19 cellular contexts compared by ENCODE assay signal in the genomic region with DNA sequence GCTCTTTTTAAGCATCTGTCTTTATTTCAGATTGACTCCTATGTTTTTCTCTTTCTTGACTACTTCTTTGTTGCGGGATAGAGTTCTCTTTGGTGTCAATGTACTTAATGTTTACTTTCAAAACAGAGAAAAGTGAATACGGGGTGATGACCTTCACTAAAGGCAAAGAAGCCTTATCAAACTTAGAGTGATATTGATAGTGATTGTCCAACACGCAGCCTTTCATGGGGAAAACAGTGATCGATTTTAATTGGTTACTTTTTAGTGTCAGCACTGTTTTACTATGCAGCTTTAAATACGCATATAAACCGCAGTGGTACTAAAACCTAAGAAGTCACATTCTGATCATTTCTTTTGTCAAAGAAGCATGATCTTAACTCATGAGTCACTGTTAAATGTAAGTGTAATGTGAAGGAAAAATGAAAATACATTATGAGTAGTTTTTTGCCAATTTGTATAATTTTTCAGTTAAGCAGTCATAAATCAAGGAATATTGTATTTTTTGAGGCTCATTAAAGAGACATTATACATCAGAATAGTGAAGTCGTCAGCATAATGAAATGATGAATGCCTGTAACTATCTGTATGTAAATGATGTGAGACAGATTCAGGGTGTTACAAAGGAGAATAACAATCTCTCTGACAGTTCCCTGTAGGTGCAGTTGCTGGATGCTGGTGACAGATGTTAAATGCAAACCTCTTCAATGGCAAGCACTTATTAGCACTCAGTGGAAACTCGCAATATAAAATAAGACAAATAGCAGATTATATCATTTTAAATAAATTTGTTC.
"Had no signal": no experiment of that assay in that cellular context is flagged by ENCODE, and none has a peak within 500 bp of the region (broad histone marks: within the 10 kb centered on the region; RNA-seq: fewer than 3 reads in every experiment).

No MANE protein-coding gene starts in this region.

- DNase-seq: activated CD4-positive, alpha-beta T cell treated with anti-CD3 and anti-CD28 coated beads, Interleukin-2, amount 10 ng/mL, durations not matched to agents 24 days and 14 days; activated CD8-positive, alpha-beta T cell treated with anti-CD3 and anti-CD28 coated beads for 36 hours; activated naive CD4-positive, alpha-beta T cell treated with anti-CD3 and anti-CD28 coated beads, Interleukin-2, amount 50 U/mL, for 16 hours; activated T-cell treated with anti-CD3 and anti-CD28 coated beads, Interleukin-2, amount 50 U/mL, for 24 hours; effector CD4-positive, alpha-beta T cell; gastrocnemius medialis; heart right ventricle; immature natural killer cell; natural killer cell; occipital lobe; right cardiac atrium; stimulated activated CD4-positive, alpha-beta T cell treated with anti-CD3 and anti-CD28 coated beads, Interleukin-15, amount 100 ng/mL, for 24 hours; stimulated activated CD4-positive, alpha-beta T cell treated with anti-CD3 and anti-CD28 coated beads, Interleukin-2, amount 100 ng/mL, for 48 hours had no signal

- H3K4me3 Mint-ChIP-seq: activated CD4-positive, alpha-beta T cell treated with anti-CD3 and anti-CD28 coated beads, Interleukin-2, amount 10 ng/mL, durations not matched to agents 24 days and 14 days; activated CD8-positive, alpha-beta T cell treated with anti-CD3 and anti-CD28 coated beads for 36 hours; activated T-cell treated with anti-CD3 and anti-CD28 coated beads, Interleukin-2, amount 50 U/mL, for 24 hours; immature natural killer cell; natural killer cell; stimulated activated naive CD8-positive, alpha-beta T cell treated with anti-CD3 and anti-CD28 coated beads, Interleukin-15, Interleukin-2, amounts not matched to agents 100 ng/mL and 50 ng/mL, for 24 hours had no signal

- H3K9me3 ChIP-seq: ascending aorta, gastrocnemius medialis, heart right ventricle, prostate gland, tibial nerve had no signal

- H3K27ac Mint-ChIP-seq: activated CD4-positive, alpha-beta T cell treated with anti-CD3 and anti-CD28 coated beads, Interleukin-2, amount 10 ng/mL, durations not matched to agents 24 days and 14 days; activated CD8-positive, alpha-beta T cell treated with anti-CD3 and anti-CD28 coated beads for 36 hours; activated T-cell treated with anti-CD3 and anti-CD28 coated beads, Interleukin-2, amount 50 U/mL, for 24 hours; activated T-helper 2 cell treated with anti-CD3 and anti-CD28 coated beads, Interferon-gamma antibody, Interleukin-2, Interleukin-4, amounts not matched to agents 10 μg/mL and 5 μg/mL and 100 μg/mL, durations not matched to agents 14 hours and 24 hours and 36 hours; immature natural killer cell; natural killer cell; stimulated activated naive CD8-positive, alpha-beta T cell treated with anti-CD3 and anti-CD28 coated beads, Interleukin-15, Interleukin-2, amounts not matched to agents 100 ng/mL and 50 ng/mL, for 24 hours had no signal

- H3K27me3 ChIP-seq: ascending aorta, gastrocnemius medialis, heart right ventricle, tibial nerve had no signal

- H3K4me3 ChIP-seq: ascending aorta, gastrocnemius medialis, heart right ventricle, prostate gland, skin epidermis, tibial nerve had no signal

- H3K36me3 Mint-ChIP-seq: immature natural killer cell, natural killer cell had no signal

- H3K4me1 Mint-ChIP-seq: activated CD4-positive, alpha-beta T cell treated with anti-CD3 and anti-CD28 coated beads, Interleukin-2, amount 10 ng/mL, durations not matched to agents 24 days and 14 days; immature natural killer cell; natural killer cell had no signal

- H3K4me1 ChIP-seq: ascending aorta, gastrocnemius medialis, heart right ventricle, prostate gland, tibial nerve had no signal

- H3K36me3 ChIP-seq: ascending aorta, gastrocnemius medialis, heart right ventricle, prostate gland, tibial nerve had no signal

- H3K27ac ChIP-seq: ascending aorta, gastrocnemius medialis, heart right ventricle, prostate gland, skin epidermis, tibial nerve had no signal

- H3K9me3 Mint-ChIP-seq: activated CD4-positive, alpha-beta T cell treated with anti-CD3 and anti-CD28 coated beads, Interleukin-2, amount 10 ng/mL, durations not matched to agents 24 days and 14 days; activated T-cell treated with anti-CD3 and anti-CD28 coated beads, Interleukin-2, amount 50 U/mL, for 24 hours; activated T-helper 2 cell treated with anti-CD3 and anti-CD28 coated beads, Interferon-gamma antibody, Interleukin-2, Interleukin-4, amounts not matched to agents 10 μg/mL and 5 μg/mL and 100 μg/mL, durations not matched to agents 14 hours and 24 hours and 36 hours; stimulated activated naive CD8-positive, alpha-beta T cell treated with anti-CD3 and anti-CD28 coated beads, Interleukin-15, Interleukin-2, amounts not matched to agents 100 ng/mL and 50 ng/mL, for 24 hours had no signal

- H3K27me3 Mint-ChIP-seq: activated CD4-positive, alpha-beta T cell treated with anti-CD3 and anti-CD28 coated beads, Interleukin-2, amount 10 ng/mL, durations not matched to agents 24 days and 14 days; activated CD8-positive, alpha-beta T cell treated with anti-CD3 and anti-CD28 coated beads for 36 hours; activated T-cell treated with anti-CD3 and anti-CD28 coated beads, Interleukin-2, amount 50 U/mL, for 24 hours; stimulated activated naive CD8-positive, alpha-beta T cell treated with anti-CD3 and anti-CD28 coated beads, Interleukin-15, Interleukin-2, amounts not matched to agents 100 ng/mL and 50 ng/mL, for 24 hours had no signal

- ATAC-seq: activated CD8-positive, alpha-beta T cell treated with anti-CD3 and anti-CD28 coated beads for 36 hours; gastrocnemius medialis; heart right ventricle; natural killer cell; right cardiac atrium had no signal
